Comparison of ENCODE assay signal across 8 cellular contexts in the genomic region with DNA sequence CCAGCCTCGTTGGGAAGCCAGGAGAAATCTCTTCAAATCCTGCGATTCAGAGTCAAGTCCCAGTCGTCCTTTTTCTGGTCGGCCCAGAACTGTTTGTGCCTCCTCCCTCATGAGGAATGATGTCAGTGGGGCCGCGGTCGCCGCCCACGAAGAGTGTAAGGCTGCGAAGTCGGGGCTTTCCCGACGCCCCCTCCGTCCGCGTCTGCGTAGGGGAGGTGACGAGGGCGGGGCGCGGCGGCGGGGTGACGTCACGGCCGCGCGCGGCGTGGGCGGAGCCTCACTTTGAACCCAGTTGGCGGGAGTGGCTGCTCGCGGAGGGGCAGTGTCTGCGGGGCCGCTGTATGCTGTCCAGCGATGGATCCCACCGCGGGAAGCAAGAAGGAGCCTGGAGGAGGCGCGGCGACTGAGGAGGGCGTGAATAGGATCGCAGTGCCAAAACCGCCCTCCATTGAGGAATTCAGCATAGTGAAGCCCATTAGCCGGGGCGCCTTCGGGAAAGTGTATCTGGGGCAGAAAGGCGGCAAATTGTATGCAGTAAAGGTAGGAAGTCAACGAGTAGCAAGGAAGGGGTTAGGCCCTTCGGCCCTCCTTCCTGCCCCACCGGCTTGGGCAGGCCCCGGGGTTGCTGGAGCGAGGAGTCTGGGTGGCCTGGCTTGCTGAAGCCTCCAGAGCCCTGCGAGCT. TPM values are rescaled to one million over a fixed set of nuclear protein-coding genes. Genes with fewer than 3 reads are reported as not detected.
DNase-seq lines count a peak whose midpoint lies in the region; ATAC-seq and TF ChIP-seq lines count a peak whose summit lies in the region.

MASTL (plus strand) TSS at position 280 of the 682 bp plus-strand sequence; CDS start at position 355, 75 bp downstream.

- H3K36me3 ChIP-seq in right lobe of liver = peaks cover 0 to 14% (median 3%) of the 10 kb centered on the region in 4 donors

- H3K4me3 Mint-ChIP-seq in activated CD4-positive, alpha-beta memory T cell treated with anti-CD3 and anti-CD28 coated beads, Interleukin-2, amount 10 ng/mL, durations not matched to agents 7 days and 5 days = peak within 1 kb of the TSS; percentile 92

- intact Hi-C loops in dorsolateral prefrontal cortex (cut with DNase I) = loop anchor here (2.0 to 10.0 kb wide), 3 partner anchors 86 to 293 kb away; partner anchors contain the start of genes ABI1 (in 2 of the 2) and ACBD5 (in 1 of the 2)
- intact Hi-C loops in right lobe of liver (cut with DNase I) = no loop called here

- TF ChIP-seq POLR2A in right lobe of liver (IDR thresholded peaks at IDR 0.05) = peak; percentile 92

- H3K27me3 Mint-ChIP-seq in activated CD4-positive, alpha-beta memory T cell treated with anti-CD3 and anti-CD28 coated beads, Interleukin-2, amount 10 ng/mL, durations not matched to agents 7 days and 5 days = no peaks in the 10 kb centered on the region

- POLR2A ChIA-PET in activated CD4-positive, alpha-beta memory T cell treated with anti-CD3 and anti-CD28 coated beads, Interleukin-2, amount 10 ng/mL, durations not matched to agents 7 days and 5 days (lab: Charles Lee) = interaction anchor here (0.7 to 5.6 kb wide), 21 partner anchors 8 to 717 kb away, joined by 3 to 80 read pairs (median 8); partner anchors contain the start of genes ABI1, ACBD5, ANKRD26 and APBB1IP

- H3K9me3 ChIP-seq in right lobe of liver = no peaks in the 10 kb centered on the region

- peak; percentile 83 for ATAC-seq in HG03457 (IDR thresholded peaks at IDR 0.05; ENCODE audit: unreplicated experiment)
- ATAC-seq in right lobe of liver = peak; percentile 83 to 92 (median 90)

- no peaks in the 10 kb centered on the region for H3K9me3 Mint-ChIP-seq in activated CD4-positive, alpha-beta memory T cell treated with anti-CD3 and anti-CD28 coated beads, Interleukin-2, amount 10 ng/mL, durations not matched to agents 7 days and 5 days

- H3K4me3 ChIP-seq in dorsolateral prefrontal cortex (peak within 1 kb of the TSS; percentile 69 to 100 (median 96)), right lobe of liver (peak within 1 kb of the TSS; percentile 78 to 91 (median 81))

- H3K4me1 ChIP-seq in right lobe of liver = peaks cover 0 to 17% (median 0%) of the 10 kb centered on the region in 4 donors

- peak; percentile 77 for DNase-seq in GM19240 (ENCODE audit: insufficient read length, low spot score)
- peak; percentile 36 for DNase-seq in NCI-H748 treated with DMSO at 0.1 percent for 48 hours (lab: John Stamatoyannopoulos, UW)
- DNase-seq in activated CD4-positive, alpha-beta memory T cell treated with anti-CD3 and anti-CD28 coated beads, Interleukin-2, amount 10 ng/mL, durations not matched to agents 7 days and 5 days = peak; percentile 95
- peak; percentile 82 to 95 (median 90) for DNase-seq in dorsolateral prefrontal cortex
- peak; percentile 90 to 94 (median 93) for DNase-seq in right lobe of liver
- DNase-seq in stimulated activated CD4-positive, alpha-beta T cell treated with anti-CD3 and anti-CD28 coated beads, Interleukin-4, amount 100 ng/mL, for 24 hours = peak; percentile 94

- TF ChIP-seq CTCF in C4-2B (conservative IDR thresholded peaks at IDR 0.05) = no peak
- peak in 5 of 56 donors; percentile 5 to 21 (median 11) for TF ChIP-seq CTCF in dorsolateral prefrontal cortex (IDR thresholded peaks at IDR 0.05 in 54 of 56, conservative IDR thresholded peaks at IDR 0.05 in 2 of 56; ENCODE audit: low read depth in 1 of 56, partially characterized antibody in 56 of 56)
- peak in 1 of 4 donors; percentile 5 for TF ChIP-seq CTCF in right lobe of liver (IDR thresholded peaks at IDR 0.05)

- H3K27ac Mint-ChIP-seq in activated CD4-positive, alpha-beta memory T cell treated with anti-CD3 and anti-CD28 coated beads, Interleukin-2, amount 10 ng/mL, durations not matched to agents 7 days and 5 days = peak within 1 kb of the TSS; percentile 100

- H3K36me3 Mint-ChIP-seq in activated CD4-positive, alpha-beta memory T cell treated with anti-CD3 and anti-CD28 coated beads, Interleukin-2, amount 10 ng/mL, durations not matched to agents 7 days and 5 days (ENCODE audit: low read depth) = peaks cover 67% of the 10 kb centered on the region

- H3K27me3 ChIP-seq in dorsolateral prefrontal cortex (no peaks in the 10 kb centered on the region), right lobe of liver (no peaks in the 10 kb centered on the region)

- H3K4me1 Mint-ChIP-seq in activated CD4-positive, alpha-beta memory T cell treated with anti-CD3 and anti-CD28 coated beads, Interleukin-2, amount 10 ng/mL, durations not matched to agents 7 days and 5 days = peaks cover 47% of the 10 kb centered on the region

- CTCF ChIA-PET in activated CD4-positive, alpha-beta memory T cell treated with anti-CD3 and anti-CD28 coated beads, Interleukin-2, amount 10 ng/mL, durations not matched to agents 7 days and 5 days (lab: Charles Lee) = interaction anchor here (0.9 to 1.8 kb wide), 9 partner anchors 9 to 273 kb away, joined by 3 to 12 read pairs (median 4); no protein-coding TSS in a partner anchor

- under 1% methylated on average over 44 of the region's 55 CpGs for WGBS in right lobe of liver (ENCODE audit: insufficient coverage, low coverage, low lambda C conversion rate, missing lambda C conversion rate)

- peak within 1 kb of the TSS; percentile 97 for H3K27ac ChIP-seq in C4-2B
- H3K27ac ChIP-seq in dorsolateral prefrontal cortex = peak within 1 kb of the TSS; percentile 87 to 100 (median 98)
- peak within 1 kb of the TSS; percentile 96 to 98 (median 97) for H3K27ac ChIP-seq in right lobe of liver

RNA-seq across cellular contexts. Expression of gene MASTL, which starts in this region (rescaled TPM):
- 10 to 100 TPM; 38.0 to 40.1 TPM for total RNA-seq in activated CD4-positive, alpha-beta memory T cell treated with anti-CD3 and anti-CD28 coated beads, Interleukin-2, amount 10 ng/mL, durations not matched to agents 7 days and 5 days
- 1 to 10 TPM; 2.5 to 7.8 (median 5.4) TPM for total RNA-seq in dorsolateral prefrontal cortex
- total RNA-seq in right lobe of liver = 1 to 10 TPM; 1.8 to 3.7 (median 2.8) TPM

Comparison
In these comparisons a context has a peak if more than half of its experiments do, and no peak if none do; other contexts are left out.
1. Peak in every context shown above with its lines: DNase-seq, ATAC-seq, H3K4me3 ChIP-seq and H3K27ac ChIP-seq.
2. RNA of gene MASTL (total RNA-seq): 38.0 to 40.1 TPM in activated CD4-positive, alpha-beta memory T cell treated with anti-CD3 and anti-CD28 coated beads, Interleukin-2, amount 10 ng/mL, durations not matched to agents 7 days and 5 days; 2.5 to 7.8 TPM in dorsolateral prefrontal cortex and 1.8 to 3.7 TPM in right lobe of liver; every median in the first group is over 4 times any median in the second.
3. DNase-seq: peak in every context shown above with its lines; median percentile 95 in activated CD4-positive, alpha-beta memory T cell treated with anti-CD3 and anti-CD28 coated beads, Interleukin-2, amount 10 ng/mL, durations not matched to agents 7 days and 5 days; 94 in stimulated activated CD4-positive, alpha-beta T cell treated with anti-CD3 and anti-CD28 coated beads, Interleukin-4, amount 100 ng/mL, for 24 hours; 93 in right lobe of liver; 90 in dorsolateral prefrontal cortex; 77 in GM19240; 36 in NCI-H748 treated with DMSO at 0.1 percent for 48 hours.
4. intact Hi-C loops: an anchor here in dorsolateral prefrontal cortex (2.0 to 10.0 kb wide); none called in right lobe of liver.